In the genomic region with DNA sequence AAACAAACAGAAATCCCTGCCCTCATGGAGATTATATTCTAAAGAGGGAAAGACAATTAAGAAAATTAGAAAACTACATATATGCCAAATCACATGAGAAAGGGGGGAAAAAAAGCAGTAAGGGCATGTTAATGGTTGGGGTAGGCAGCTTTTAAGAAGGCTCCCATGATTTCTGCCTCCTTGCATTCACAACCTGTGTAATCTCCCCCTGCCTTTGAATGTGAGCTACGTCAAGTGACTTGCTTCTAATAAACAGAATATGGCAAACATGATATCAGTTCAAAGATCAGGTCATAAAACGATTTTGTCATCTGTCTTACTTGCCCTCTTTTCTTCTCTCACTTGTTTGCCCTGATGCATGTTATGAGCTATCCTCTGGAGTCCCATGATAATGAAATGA, we compare ENCODE assay signal across 7 cellular contexts.
"Had no signal": no experiment of that assay in that cellular context is flagged by ENCODE, and none has a peak within 500 bp of the region (broad histone marks: within the 10 kb centered on the region; RNA-seq: fewer than 3 reads in every experiment).

No MANE protein-coding gene starts in this region.

- ATAC-seq: GM12878 had no signal

- DNase-seq: GDM1, GF-D8 had no signal

- H3K4me3 ChIP-seq: GM12878 had no signal

- FAIRE-seq: GM12878, GM12891, GM12892, GM18507, GM19239 had no signal
